1 cellular context compared by ENCODE assay signal in genomic region chr17:16939606-16940115, GRCh38.
TF ChIP-seq lines count a peak whose summit lies in the region.

No MANE protein-coding gene starts in this region.

TF ChIP-seq in WTC11, 78 proteins besides CTCF, POLR2A, EP300 and RAD21 (continued from another document):
- TF ChIP-seq PRDM15 (CRISPR knock-in tag; IDR thresholded peaks at IDR 0.05) (no peak), ERG (CRISPR knock-in tag; IDR thresholded peaks at IDR 0.05) (no peak), TP53 (CRISPR knock-in tag; IDR thresholded peaks at IDR 0.05) (no peak)
